In the genomic region with DNA sequence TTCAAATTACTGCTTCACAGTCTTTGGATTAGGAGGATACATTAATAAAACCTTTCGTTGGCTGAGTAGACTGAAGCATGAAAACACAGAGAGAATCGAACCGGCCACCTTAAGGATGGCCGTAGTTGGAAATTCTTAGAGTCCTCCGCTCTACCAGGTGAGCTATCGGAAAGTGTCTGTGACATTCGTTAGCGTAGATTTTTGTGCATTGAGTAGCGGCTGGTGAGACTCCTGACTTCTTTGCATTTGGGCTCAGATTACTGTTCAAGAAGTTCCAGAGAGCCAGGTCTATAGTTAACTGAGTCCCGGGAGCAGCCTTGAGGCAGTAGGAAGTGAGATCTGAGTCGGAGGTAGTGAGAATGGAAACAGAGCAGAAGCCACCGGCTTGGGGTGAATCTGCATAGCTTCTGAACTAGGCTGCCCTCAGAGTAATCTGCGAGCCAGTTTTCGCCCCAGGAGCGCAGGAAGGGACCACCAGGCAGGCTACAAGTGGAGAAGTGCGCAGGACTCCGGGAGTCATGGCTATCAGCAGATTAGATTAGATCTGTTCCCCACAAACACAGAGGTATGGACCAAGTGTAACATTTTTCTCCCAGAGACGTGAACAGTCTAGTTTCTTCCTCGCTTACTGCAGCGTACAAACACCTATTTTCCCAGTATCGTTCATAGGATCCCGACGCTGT, we compare ENCODE assay signal across 9 cellular contexts. TPM values are rescaled to one million over a fixed set of nuclear protein-coding genes. Genes with fewer than 3 reads are reported as not detected.
DNase-seq lines count a peak whose midpoint lies in the region; ATAC-seq and TF ChIP-seq lines count a peak whose summit lies in the region.
"Had no signal": no experiment of that assay in that cellular context is flagged by ENCODE, and none has a peak within 500 bp of the region (broad histone marks: within the 10 kb centered on the region; RNA-seq: fewer than 3 reads in every experiment).

No MANE protein-coding gene starts in this region.

- H3K9ac ChIP-seq in iPS-20b (ENCODE audit: low read depth, low read length), result peak overlapping the region; percentile 77

- peaks cover 9% of the 10 kb centered on the region for H3K9me3 Mint-ChIP-seq in activated naive CD8-positive, alpha-beta T cell treated with anti-CD3 and anti-CD28 coated beads for 36 hours

- peaks cover 55% of the 10 kb centered on the region for H3K4me1 Mint-ChIP-seq in activated naive CD8-positive, alpha-beta T cell treated with anti-CD3 and anti-CD28 coated beads for 36 hours

- TF ChIP-seq CTCF in heart left ventricle (IDR thresholded peaks at IDR 0.05) (no peak), RWPE1 (conservative IDR thresholded peaks at IDR 0.05; ENCODE audit: low read depth) (no peak)

- CTCF ChIA-PET in RWPE1 (lab: Yijun Ruan, JAX), result interaction anchor here (1.0 to 2.2 kb wide), 3 partner anchors 18 to 60 kb away, joined by 3 to 9 read pairs (median 6); no protein-coding TSS in a partner anchor

- H3K4me3 Mint-ChIP-seq in activated naive CD8-positive, alpha-beta T cell treated with anti-CD3 and anti-CD28 coated beads for 36 hours, result peak overlapping the region; percentile 80

- H3K36me3 Mint-ChIP-seq in activated naive CD8-positive, alpha-beta T cell treated with anti-CD3 and anti-CD28 coated beads for 36 hours, result peaks cover 2% of the 10 kb centered on the region

- TF ChIP-seq POLR2A in heart left ventricle (IDR thresholded peaks at IDR 0.05), result no peak

- H3K4me1 ChIP-seq in heart left ventricle (peaks cover 0 to 46% (median 21%) of the 10 kb centered on the region in 12 donors), iPS-20b (ENCODE audit: insufficient read depth, low read length) (peaks cover 10% of the 10 kb centered on the region; the same call in 1 of the 2 replicates)

- H3K27me3 ChIP-seq in heart left ventricle (peaks cover 0 to 77% (median 8%) of the 10 kb centered on the region in 9 donors), iPS-20b (ENCODE audit: insufficient read depth, low read length) (peaks cover 88% of the 10 kb centered on the region)

- intact Hi-C loops in heart left ventricle (cut with DNase I), result loop anchor here in 3 of 10 donors (5.0 kb wide), 1 partner anchor 52 kb away; the partner anchor contains the start of gene RNASE4 (in 3 of the 3)
- intact Hi-C loops in cardiac septum (cut with DNase I), result loop anchor here (5.0 kb wide), 1 partner anchor 52 kb away; the partner anchor contains the start of gene RNASE4

- H3K4me3 ChIP-seq in heart left ventricle (peak overlapping the region in 10 of 12 donors; percentile 14 to 48 (median 35)), iPS-20b (ENCODE audit: low read length) (peak overlapping the region; percentile 91)

- 3 to 6% (median 4%) methylated on average over 23 of the region's 23 CpGs for WGBS in heart left ventricle, 4 donors

- H3K9me3 ChIP-seq in heart left ventricle, result no peaks in the 10 kb centered on the region
- H3K9me3 ChIP-seq in iPS-20b (ENCODE audit: insufficient read depth, low read depth, low read length), result no peaks in the 10 kb centered on the region

- ATAC-seq in heart left ventricle (peak in 1 of 4 donors; percentile 12), GM18870 (IDR thresholded peaks at IDR 0.05; ENCODE audit: unreplicated experiment) (no peak)

- POLR2A ChIA-PET in RWPE1 (lab: Yijun Ruan, JAX; ENCODE audit: low non-redundant PET), result no interaction called here

- peaks cover 67% of the 10 kb centered on the region for H3K27me3 Mint-ChIP-seq in activated naive CD8-positive, alpha-beta T cell treated with anti-CD3 and anti-CD28 coated beads for 36 hours

- no peak overlapping the region for H3K27ac ChIP-seq in heart left ventricle
- no peak overlapping the region for H3K27ac ChIP-seq in iPS-20b (ENCODE audit: low read length)
- H3K27ac ChIP-seq in RWPE1, result no peak overlapping the region

- no peaks in the 10 kb centered on the region for H3K36me3 ChIP-seq in heart left ventricle
- no peaks in the 10 kb centered on the region for H3K36me3 ChIP-seq in iPS-20b (ENCODE audit: insufficient read depth, low read depth, low read length)

- peak overlapping the region; percentile 79 for H3K27ac Mint-ChIP-seq in activated naive CD8-positive, alpha-beta T cell treated with anti-CD3 and anti-CD28 coated beads for 36 hours

- DNase-seq in heart left ventricle (no peak), cardiac septum (ENCODE audit: low spot score) (no peak), NCI-H2227 treated with DMSO at 0.1 percent for 48 hours (lab: John Stamatoyannopoulos, UW) (peak; percentile 58), RWPE1 (ENCODE audit: low spot score) (no peak)
- peak; percentile 31 for DNase-seq in activated naive CD8-positive, alpha-beta T cell treated with anti-CD3 and anti-CD28 coated beads for 36 hours
- peak; percentile 67 for DNase-seq in stimulated activated CD4-positive, alpha-beta T cell treated with anti-CD3 and anti-CD28 coated beads, Interleukin-1b, Interleukin-23, amount 100 ng/mL, for 48 hours

RNA-seq across cellular contexts. Expression of gene OR6S1, which starts 11.0 kb away (rescaled TPM):
- total RNA-seq in heart left ventricle (not detected), cardiac septum (not detected)
- not detected for polyA plus RNA-seq in heart left ventricle
- total RNA-seq in activated naive CD8-positive, alpha-beta T cell treated with anti-CD3 and anti-CD28 coated beads for 36 hours, result not detected
- total RNA-seq: dermis microvascular lymphatic vessel endothelial cell had no signal

RNA-seq across cellular contexts. Expression of gene RNASE12, which starts 39.3 kb away (rescaled TPM):
- total RNA-seq in heart left ventricle (not detected), cardiac septum (not detected)
- polyA plus RNA-seq in heart left ventricle, result not detected
- not detected for total RNA-seq in activated naive CD8-positive, alpha-beta T cell treated with anti-CD3 and anti-CD28 coated beads for 36 hours
- total RNA-seq: dermis microvascular lymphatic vessel endothelial cell had no signal

RNA-seq across cellular contexts. Expression of gene RNASE11, which starts 42.7 kb away (rescaled TPM):
- total RNA-seq in heart left ventricle (not detected), cardiac septum (not detected)
- polyA plus RNA-seq in heart left ventricle, result not detected
- not detected for total RNA-seq in activated naive CD8-positive, alpha-beta T cell treated with anti-CD3 and anti-CD28 coated beads for 36 hours
- total RNA-seq: dermis microvascular lymphatic vessel endothelial cell had no signal

RNA-seq across cellular contexts. Expression of gene RNASE4, which starts 53.9 kb away (rescaled TPM):
- total RNA-seq in heart left ventricle (10 to 100 TPM in 3 of 9 donors, 1 to 10 TPM in 6; 4.7 to 22.2 (median 8.1) TPM), cardiac septum (5.6 TPM)
- polyA plus RNA-seq in heart left ventricle, result 1 to 10 TPM; 9.8 TPM
- under 1 TPM; 0.35 to 0.68 TPM for total RNA-seq in activated naive CD8-positive, alpha-beta T cell treated with anti-CD3 and anti-CD28 coated beads for 36 hours

RNA-seq across cellular contexts. Expression of gene ANG, which starts 58.1 kb away (rescaled TPM):
- total RNA-seq in heart left ventricle (1 to 10 TPM; 2.1 to 9.3 (median 4.0) TPM), cardiac septum (2.7 TPM)
- 1 to 10 TPM; 3.3 to 4.3 TPM for polyA plus RNA-seq in heart left ventricle
- total RNA-seq in activated naive CD8-positive, alpha-beta T cell treated with anti-CD3 and anti-CD28 coated beads for 36 hours, result 1 to 10 TPM; 1.1 to 1.3 TPM

Comparison
In these comparisons a context has a peak if more than half of its experiments do, and no peak if none do; other contexts are left out.
1. DNase-seq: peak in NCI-H2227 treated with DMSO at 0.1 percent for 48 hours (single experiment), activated naive CD8-positive, alpha-beta T cell treated with anti-CD3 and anti-CD28 coated beads for 36 hours (single experiment) and stimulated activated CD4-positive, alpha-beta T cell treated with anti-CD3 and anti-CD28 coated beads, Interleukin-1b, Interleukin-23, amount 100 ng/mL, for 48 hours (single experiment); none in heart left ventricle (0 of 5), cardiac septum (single experiment) and RWPE1 (single experiment).